Comparison of ENCODE assay signal across 19 cellular contexts in genomic region chr7:27121656-27122055, GRCh38. TPM values are rescaled to one million over a fixed set of nuclear protein-coding genes. Genes with fewer than 3 reads are reported as not detected.
A peak's percentile ranks its signal among the peaks of the same experiment; 100 is the strongest.
DNase-seq lines count a peak whose midpoint lies in the region; ATAC-seq and TF ChIP-seq lines count a peak whose summit lies in the region.
"Had no signal": no experiment of that assay in that cellular context is flagged by ENCODE, and none has a peak within 500 bp of the region (broad histone marks: within the 10 kb centered on the region; RNA-seq: fewer than 3 reads in every experiment).

No MANE protein-coding gene starts in this region.

- H3K27ac ChIP-seq in ascending aorta, result peak overlapping the region; percentile 89 to 97
- H3K27ac ChIP-seq in fibroblast of lung (ENCODE audit: insufficient read depth, low read length), result peak overlapping the region; percentile 74
- H3K27ac ChIP-seq in dorsolateral prefrontal cortex, result no peak overlapping the region

- DNase-seq in Caco-2 (no peak), ascending aorta (ENCODE audit: low spot score in 2 of 2) (no peak), fibroblast of lung (ENCODE audit: low read depth in 2 of 2) (peak in 1 of 2 donors; percentile 32), neural crest cell (ENCODE audit: low read depth, low spot score) (no peak), dorsolateral prefrontal cortex (no peak)
- DNase-seq in stimulated activated CD4-positive, alpha-beta T cell treated with anti-CD3 and anti-CD28 coated beads, Interleukin-1b, Interleukin-23, amount 100 ng/mL, for 48 hours, result no peak
- DNase-seq: activated CD8-positive, alpha-beta T cell treated with anti-CD3 and anti-CD28 coated beads for 36 hours; COR-L47; GF-D8; HCEC 1CT; NCI-H1930; NCI-H510A; OCI-M1; stimulated activated naive CD4-positive, alpha-beta T cell treated with Interleukin-2 at 50 U/mL for 16 hours had no signal

- H3K27me3 ChIP-seq in Caco-2 (replicated peaks; ENCODE audit: control insufficient read depth, insufficient read depth, low read length) (no peaks in the 10 kb centered on the region), ascending aorta (no peaks in the 10 kb centered on the region), fibroblast of lung (ENCODE audit: control insufficient read depth, insufficient read depth, low read length) (no peaks in the 10 kb centered on the region), dorsolateral prefrontal cortex (peaks cover 27 to 100% (median 97%) of the 10 kb centered on the region in 45 donors)

- H3K4me3 ChIP-seq in Caco-2 (ENCODE audit: low read depth, low read length) (peak overlapping the region; percentile 60), ascending aorta (peak overlapping the region; percentile 42 to 67), fibroblast of lung (replicated peaks in 1 of 4; ENCODE audit: control extremely low read depth in 1 of 4, insufficient read depth in 1 of 4, low read depth in 3 of 4, low read length in 4 of 4) (peak overlapping the region; percentile 35 to 57 (median 41)), dorsolateral prefrontal cortex (no peak overlapping the region)

- H3K9ac ChIP-seq in fibroblast of lung (ENCODE audit: insufficient read depth, low read length), result no peak overlapping the region

- no peaks in the 10 kb centered on the region for H3K36me3 ChIP-seq in Caco-2 (ENCODE audit: control insufficient read depth, insufficient read depth, low read length)
- no peaks in the 10 kb centered on the region for H3K36me3 ChIP-seq in ascending aorta
- H3K36me3 ChIP-seq in fibroblast of lung (ENCODE audit: control insufficient read depth, insufficient read depth, low read length), result no peaks in the 10 kb centered on the region

- H4K20me1 ChIP-seq in fibroblast of lung (ENCODE audit: control insufficient read depth, extremely low read depth, insufficient read depth, low read length), result no peaks in the 10 kb centered on the region

- CTCF ChIA-PET in Caco-2 (lab: Charles Lee), result interaction anchor here (1.4 to 1.6 kb wide), 2 partner anchors 11 to 58 kb away, joined by 3 to 4 read pairs; no protein-coding TSS in a partner anchor

- peak overlapping the region; percentile 95 for H3K27ac Mint-ChIP-seq in Caco-2 (ENCODE audit: unreplicated experiment)
- H3K27ac Mint-ChIP-seq in neural crest cell (ENCODE audit: unreplicated experiment), result peak overlapping the region; percentile 43
- no peak overlapping the region for H3K27ac Mint-ChIP-seq in activated T-helper 17 cell treated with anti-CD3 and anti-CD28 coated beads, Interleukin-2, amount 50 U/mL, for 72 hours
- H3K27ac Mint-ChIP-seq: activated CD8-positive, alpha-beta T cell treated with anti-CD3 and anti-CD28 coated beads for 36 hours; activated T-helper 2 cell treated with anti-CD3 and anti-CD28 coated beads, Interferon-gamma antibody, Interleukin-2, Interleukin-4, amounts not matched to agents 10 μg/mL and 5 μg/mL and 100 μg/mL, durations not matched to agents 14 hours and 24 hours and 36 hours had no signal

- H3K4me1 ChIP-seq in Caco-2, result peaks cover 70% of the 10 kb centered on the region
- peaks cover 0 to 22% of the 10 kb centered on the region in 2 donors for H3K4me1 ChIP-seq in ascending aorta
- peaks cover 27% of the 10 kb centered on the region for H3K4me1 ChIP-seq in fibroblast of lung (ENCODE audit: control insufficient read depth, extremely low read depth, insufficient read depth, low read length)

- POLR2A ChIA-PET in Caco-2 (lab: Charles Lee), result interaction anchor here (0.5 to 1.8 kb wide), 8 partner anchors 8 to 70 kb away, joined by 3 to 9 read pairs (median 3); partner anchors contain the start of genes HOXA4 and HOXA5

- TF ChIP-seq CTCF in Caco-2 (IDR thresholded peaks at IDR 0.05; ENCODE audit: insufficient read depth in 1 of 2, low read depth in 1 of 2, low read length in 1 of 2, severe bottlenecking in 1 of 2, unreplicated experiment in 1 of 2) (no peak), ascending aorta (IDR thresholded peaks at IDR 0.05) (no peak), fibroblast of lung (conservative IDR thresholded peaks at IDR 0.05 in 1 of 2, IDR thresholded peaks at IDR 0.05 in 1 of 2; ENCODE audit: low read depth in 1 of 2, low read length in 2 of 2) (no peak), neural crest cell (conservative IDR thresholded peaks at IDR 0.05) (no peak), dorsolateral prefrontal cortex (IDR thresholded peaks at IDR 0.05 in 54 of 56, conservative IDR thresholded peaks at IDR 0.05 in 2 of 56; ENCODE audit: low read depth in 1 of 56, partially characterized antibody in 56 of 56) (no peak)

- H2AFZ ChIP-seq in fibroblast of lung (ENCODE audit: low read length), result no peak overlapping the region

- ATAC-seq in GM19455 (IDR thresholded peaks at IDR 0.05; ENCODE audit: unreplicated experiment), result no peak
- no peak for ATAC-seq in activated T-helper 17 cell treated with anti-CD3 and anti-CD28 coated beads, Interleukin-2, amount 50 U/mL, for 72 hours (replicated peaks)
- ATAC-seq: activated CD8-positive, alpha-beta T cell treated with anti-CD3 and anti-CD28 coated beads for 36 hours; SK-N-SH treated with all-trans-retinoic acid at 6 μM for 48 hours had no signal

- H3K4me3 Mint-ChIP-seq in Caco-2 (ENCODE audit: unreplicated experiment), result peak overlapping the region; percentile 92
- H3K4me3 Mint-ChIP-seq in neural crest cell, result peak overlapping the region; percentile 83
- H3K4me3 Mint-ChIP-seq in activated T-helper 17 cell treated with anti-CD3 and anti-CD28 coated beads, Interleukin-2, amount 50 U/mL, for 72 hours, result no peak overlapping the region
- H3K4me3 Mint-ChIP-seq: activated CD8-positive, alpha-beta T cell treated with anti-CD3 and anti-CD28 coated beads for 36 hours had no signal

- H3K4me1 Mint-ChIP-seq in Caco-2 (ENCODE audit: low read depth, unreplicated experiment) (peaks cover 38% of the 10 kb centered on the region), neural crest cell (peaks cover 21% of the 10 kb centered on the region)
- H3K4me1 Mint-ChIP-seq in activated T-helper 17 cell treated with anti-CD3 and anti-CD28 coated beads, Interleukin-2, amount 50 U/mL, for 72 hours, result no peaks in the 10 kb centered on the region

- peak overlapping the region; percentile 90 for H3K4me2 ChIP-seq in fibroblast of lung (ENCODE audit: extremely low read depth, insufficient read depth, low read length)

- no peaks in the 10 kb centered on the region for H3K9me3 ChIP-seq in Caco-2
- no peaks in the 10 kb centered on the region for H3K9me3 ChIP-seq in ascending aorta
- no peaks in the 10 kb centered on the region for H3K9me3 ChIP-seq in fibroblast of lung (ENCODE audit: control insufficient read depth, insufficient read depth, low read depth, low read length)

- H3K36me3 Mint-ChIP-seq in Caco-2 (ENCODE audit: insufficient read depth, unreplicated experiment), result peaks cover 46% of the 10 kb centered on the region
- H3K36me3 Mint-ChIP-seq in neural crest cell (ENCODE audit: low read depth), result no peaks in the 10 kb centered on the region
- no peaks in the 10 kb centered on the region for H3K36me3 Mint-ChIP-seq in activated T-helper 17 cell treated with anti-CD3 and anti-CD28 coated beads, Interleukin-2, amount 50 U/mL, for 72 hours (ENCODE audit: low read depth)

- peaks cover 41% of the 10 kb centered on the region for H3K79me2 ChIP-seq in fibroblast of lung (ENCODE audit: control insufficient read depth, insufficient read depth, low read length)

- H3K9me3 Mint-ChIP-seq in Caco-2 (ENCODE audit: unreplicated experiment) (no peaks in the 10 kb centered on the region), neural crest cell (no peaks in the 10 kb centered on the region)
- no peaks in the 10 kb centered on the region for H3K9me3 Mint-ChIP-seq in activated T-helper 17 cell treated with anti-CD3 and anti-CD28 coated beads, Interleukin-2, amount 50 U/mL, for 72 hours
- H3K9me3 Mint-ChIP-seq: activated CD8-positive, alpha-beta T cell treated with anti-CD3 and anti-CD28 coated beads for 36 hours; activated T-helper 2 cell treated with anti-CD3 and anti-CD28 coated beads, Interferon-gamma antibody, Interleukin-2, Interleukin-4, amounts not matched to agents 10 μg/mL and 5 μg/mL and 100 μg/mL, durations not matched to agents 14 hours and 24 hours and 36 hours had no signal

- intact Hi-C loops in Caco-2 (cut with micrococcal nuclease; ENCODE audit: unreplicated experiment), result loop anchor here (1.0 to 5.0 kb wide), 3 partner anchors 9 to 174 kb away; partner anchors contain the start of gene HOXA4
- intact Hi-C loops in ascending aorta (cut with DNase I), result loop anchor here (2.0 kb wide), 1 partner anchor 17 kb away; no protein-coding TSS in a partner anchor
- intact Hi-C loops in dorsolateral prefrontal cortex (cut with DNase I), result no loop called here

- no peaks in the 10 kb centered on the region for H3K27me3 Mint-ChIP-seq in Caco-2 (ENCODE audit: insufficient read depth, unreplicated experiment)
- H3K27me3 Mint-ChIP-seq in neural crest cell (ENCODE audit: low read depth), result peaks cover 100% of the 10 kb centered on the region
- peaks cover 25% of the 10 kb centered on the region for H3K27me3 Mint-ChIP-seq in activated T-helper 17 cell treated with anti-CD3 and anti-CD28 coated beads, Interleukin-2, amount 50 U/mL, for 72 hours

- TSS peak; percentile 68 for BruUV-seq in Caco-2 (replicated peaks; lab: Mats Ljungman, UMichigan)

RNA-seq across cellular contexts. Expression of gene HOXA4, which starts 8.9 kb away (rescaled TPM):
- total RNA-seq in Caco-2 (2022), result 4.8 and 5.5 TPM in 2 replicates
- 2.1 TPM for total RNA-seq in ascending aorta
- total RNA-seq in fibroblast of lung, result 0.33 and 0.51 TPM in 2 replicates
- 2.4 and 3.6 TPM in 2 replicates for polyA plus RNA-seq in fibroblast of lung
- 2.6 and 3.3 TPM in 2 replicates for polyA plus RNA-seq in fibroblast of lung (2012)
- polyA minus RNA-seq in fibroblast of lung (ENCODE audit: low replicate concordance), result 1.6 and 3.6 TPM in 2 replicates
- 0.68 and 0.96 TPM in 2 replicates for total RNA-seq in neural crest cell
- total RNA-seq in dorsolateral prefrontal cortex, result under 1 TPM in 2 of 120 experiments, not detected in 118; 0.38 to 0.66 TPM
- under 1 TPM in 1 of 2 donors, not detected in 1; 0.26 TPM for total RNA-seq in activated T-helper 17 cell treated with anti-CD3 and anti-CD28 coated beads, Interleukin-2, amount 50 U/mL, for 72 hours
- total RNA-seq: activated T-helper 2 cell treated with anti-CD3 and anti-CD28 coated beads, Interferon-gamma antibody, Interleukin-2, Interleukin-4, amounts not matched to agents 10 μg/mL and 5 μg/mL and 100 μg/mL, durations not matched to agents 14 hours and 24 hours and 36 hours; osteocyte had no signal

RNA-seq across cellular contexts. Expression of gene HOXA2, which starts 19.2 kb away (rescaled TPM):
- total RNA-seq in Caco-2 (2022) (1.5 and 1.8 TPM in 2 replicates), ascending aorta (36.5 TPM), fibroblast of lung (1.0 and 1.3 TPM in 2 replicates), neural crest cell (41.2 and 41.6 TPM in 2 replicates), dorsolateral prefrontal cortex (not detected)
- 2.3 and 2.6 TPM in 2 replicates for polyA plus RNA-seq in fibroblast of lung
- polyA plus RNA-seq in fibroblast of lung (2012), result 1.4 and 2.2 TPM in 2 replicates
- polyA minus RNA-seq in fibroblast of lung (ENCODE audit: low replicate concordance), result 2.1 and 2.3 TPM in 2 replicates
- total RNA-seq in activated T-helper 17 cell treated with anti-CD3 and anti-CD28 coated beads, Interleukin-2, amount 50 U/mL, for 72 hours, result not detected
- total RNA-seq: activated CD8-positive, alpha-beta T cell treated with anti-CD3 and anti-CD28 coated beads for 36 hours; activated T-helper 2 cell treated with anti-CD3 and anti-CD28 coated beads, Interferon-gamma antibody, Interleukin-2, Interleukin-4, amounts not matched to agents 10 μg/mL and 5 μg/mL and 100 μg/mL, durations not matched to agents 14 hours and 24 hours and 36 hours; osteocyte had no signal

RNA-seq across cellular contexts. Expression of gene HOXA5, which starts 21.8 kb away (rescaled TPM):
- 4.3 and 4.9 TPM in 2 replicates for total RNA-seq in Caco-2 (2022)
- 22.0 TPM for total RNA-seq in ascending aorta
- 18.3 and 22.1 TPM in 2 replicates for total RNA-seq in fibroblast of lung
- polyA plus RNA-seq in fibroblast of lung, result 16.6 and 35.6 TPM in 2 replicates
- 17.5 and 31.8 TPM in 2 replicates for polyA plus RNA-seq in fibroblast of lung (2012)
- polyA minus RNA-seq in fibroblast of lung (ENCODE audit: low replicate concordance), result 3.1 and 3.9 TPM in 2 replicates
- 3.2 and 4.3 TPM in 2 replicates for total RNA-seq in neural crest cell
- 1 to 10 TPM in 1 of 120 experiments, under 1 TPM in 1, not detected in 118; 0.35 to 1.8 TPM for total RNA-seq in dorsolateral prefrontal cortex
- not detected for total RNA-seq in activated T-helper 17 cell treated with anti-CD3 and anti-CD28 coated beads, Interleukin-2, amount 50 U/mL, for 72 hours
- total RNA-seq: activated CD8-positive, alpha-beta T cell treated with anti-CD3 and anti-CD28 coated beads for 36 hours; activated T-helper 2 cell treated with anti-CD3 and anti-CD28 coated beads, Interferon-gamma antibody, Interleukin-2, Interleukin-4, amounts not matched to agents 10 μg/mL and 5 μg/mL and 100 μg/mL, durations not matched to agents 14 hours and 24 hours and 36 hours; osteocyte had no signal

RNA-seq across cellular contexts. Expression of gene HOXA1, which starts 25.9 kb away (rescaled TPM):
- total RNA-seq in Caco-2 (2022) (18.5 and 18.8 TPM in 2 replicates), ascending aorta (not detected), fibroblast of lung (0.50 and 0.51 TPM in 2 replicates), neural crest cell (3.5 and 3.6 TPM in 2 replicates), dorsolateral prefrontal cortex (under 1 TPM in 2 of 120 experiments, not detected in 118; 0.21 to 0.27 TPM)
- polyA plus RNA-seq in fibroblast of lung, result 0.58 and 0.83 TPM in 2 replicates
- 0.66 and 0.67 TPM in 2 replicates for polyA plus RNA-seq in fibroblast of lung (2012)
- polyA minus RNA-seq in fibroblast of lung (ENCODE audit: low replicate concordance), result 1.1 TPM in 1 of 2 replicates, not detected in the other
- under 1 TPM in 1 of 2 donors, not detected in 1; 0.39 TPM for total RNA-seq in activated T-helper 17 cell treated with anti-CD3 and anti-CD28 coated beads, Interleukin-2, amount 50 U/mL, for 72 hours
- total RNA-seq: osteocyte had no signal

RNA-seq across cellular contexts. Expression of gene HOXA6, which starts 25.9 kb away (rescaled TPM):
- total RNA-seq in Caco-2 (2022) (5.6 and 8.1 TPM in 2 replicates), ascending aorta (15.3 TPM), fibroblast of lung (3.6 and 4.4 TPM in 2 replicates), neural crest cell (1.6 and 2.0 TPM in 2 replicates), dorsolateral prefrontal cortex (not detected)
- 0.70 and 1.2 TPM in 2 replicates for polyA plus RNA-seq in fibroblast of lung
- 1.6 and 3.8 TPM in 2 replicates for polyA plus RNA-seq in fibroblast of lung (2012)
- polyA minus RNA-seq in fibroblast of lung (ENCODE audit: low replicate concordance), result 0.30 and 1.6 TPM in 2 replicates
- total RNA-seq in activated T-helper 17 cell treated with anti-CD3 and anti-CD28 coated beads, Interleukin-2, amount 50 U/mL, for 72 hours, result not detected
- total RNA-seq: activated CD8-positive, alpha-beta T cell treated with anti-CD3 and anti-CD28 coated beads for 36 hours; activated T-helper 2 cell treated with anti-CD3 and anti-CD28 coated beads, Interferon-gamma antibody, Interleukin-2, Interleukin-4, amounts not matched to agents 10 μg/mL and 5 μg/mL and 100 μg/mL, durations not matched to agents 14 hours and 24 hours and 36 hours; osteocyte had no signal

Comparison
In these comparisons a context has a peak if more than half of its experiments do, and no peak if none do; other contexts are left out.
1. H3K4me3 ChIP-seq: peak in Caco-2 (single experiment), ascending aorta (2 of 2) and fibroblast of lung (4 of 4); none in dorsolateral prefrontal cortex (0 of 59).
2. H3K27ac ChIP-seq: peak in ascending aorta (2 of 2) and fibroblast of lung (single experiment); none in dorsolateral prefrontal cortex (0 of 59).
3. RNA of gene HOXA2, which starts 19.2 kb away (total RNA-seq): 41.2 to 41.6 TPM in neural crest cell and 36.5 TPM in ascending aorta (single experiment); 1.5 to 1.8 TPM in Caco-2, 1.0 to 1.3 TPM in fibroblast of lung, not detected in dorsolateral prefrontal cortex and not detected in activated T-helper 17 cell treated with anti-CD3 and anti-CD28 coated beads, Interleukin-2, amount 50 U/mL, for 72 hours; every median in the first group is over 10 times any median in the second.
4. intact Hi-C loops: an anchor here in Caco-2 (1.0 to 5.0 kb wide) and ascending aorta (2.0 kb wide); none called in dorsolateral prefrontal cortex.